2 cellular contexts compared by ENCODE assay signal in genomic region chr21:37659874-37660273, GRCh38.
TF ChIP-seq lines count a peak whose summit lies in the region.

No MANE protein-coding gene starts in this region.

TF ChIP-seq in H1, 55 proteins besides CTCF, POLR2A, EP300 and RAD21 (continued from another document):
- TF ChIP-seq KDM1A (IDR thresholded peaks at IDR 0.05; ENCODE audit: borderline replicate concordance, low read length), result no peak
- no peak for TF ChIP-seq RXRA (IDR thresholded peaks at IDR 0.05; ENCODE audit: insufficient read depth, low read depth, low read length)
- TF ChIP-seq CHD2 (IDR thresholded peaks at IDR 0.05; ENCODE audit: low read length), result no peak
- no peak for TF ChIP-seq HDAC2 (IDR thresholded peaks at IDR 0.05; ENCODE audit: borderline replicate concordance in 1 of 2, low read depth in 2 of 2, low read length in 2 of 2)
- no peak for TF ChIP-seq ZNF274 (IDR thresholded peaks at IDR 0.05; ENCODE audit: borderline replicate concordance, extremely low read depth, low read length)
- TF ChIP-seq RNF2 (IDR thresholded peaks at IDR 0.05; ENCODE audit: borderline replicate concordance, low read depth, low read length, missing control alignments, poor library complexity, severe bottlenecking), result no peak
- no peak for TF ChIP-seq BRCA1 (IDR thresholded peaks at IDR 0.05; ENCODE audit: low read depth, low read length)
- no peak for TF ChIP-seq BACH1 (IDR thresholded peaks at IDR 0.05; ENCODE audit: low read length)
- no peak for TF ChIP-seq CHD1 (IDR thresholded peaks at IDR 0.05; ENCODE audit: low read depth, low read length)
- no peak for TF ChIP-seq POU5F1 (IDR thresholded peaks at IDR 0.05; ENCODE audit: low read depth, low read length)
- TF ChIP-seq ATF3 (IDR thresholded peaks at IDR 0.05; ENCODE audit: insufficient read depth, low read depth, low read length), result no peak
- TF ChIP-seq E2F6 (IDR thresholded peaks at IDR 0.05), result no peak
- TF ChIP-seq CHD7 (IDR thresholded peaks at IDR 0.05; ENCODE audit: insufficient replicate concordance, low read length), result no peak
TF ChIP-seq in H1: peak in this region for 0.

TF ChIP-seq in SK-N-SH, 30 proteins besides CTCF, POLR2A, EP300 and RAD21 (continued from another document):
- TF ChIP-seq USF1 (IDR thresholded peaks at IDR 0.05; ENCODE audit: borderline replicate concordance, low read depth), result no peak
- no peak for TF ChIP-seq GATA2 (CRISPR knock-in tag; IDR thresholded peaks at IDR 0.05)
- no peak for TF ChIP-seq FOSL2 (IDR thresholded peaks at IDR 0.05; ENCODE audit: borderline replicate concordance, low read depth)
- no peak for TF ChIP-seq YY1 (IDR thresholded peaks at IDR 0.05; ENCODE audit: low read depth)
- no peak for TF ChIP-seq EZH2phosphoT487 (IDR thresholded peaks at IDR 0.05; ENCODE audit: borderline replicate concordance, low read depth)
- no peak for TF ChIP-seq JUND (IDR thresholded peaks at IDR 0.05)
- no peak for TF ChIP-seq NRF1 (IDR thresholded peaks at IDR 0.05; ENCODE audit: low read depth, low read length)
- no peak for TF ChIP-seq NFIC (IDR thresholded peaks at IDR 0.05; ENCODE audit: borderline replicate concordance)
- TF ChIP-seq MEF2A (IDR thresholded peaks at IDR 0.05; ENCODE audit: borderline replicate concordance, low read depth), result no peak
- no peak for TF ChIP-seq RFX5 (IDR thresholded peaks at IDR 0.05; ENCODE audit: low read length)
- TF ChIP-seq REST (IDR thresholded peaks at IDR 0.05; ENCODE audit: low read depth, low read length), result no peak
- TF ChIP-seq MXI1 (IDR thresholded peaks at IDR 0.05; ENCODE audit: low read depth, low read length), result no peak
- TF ChIP-seq USF2 (IDR thresholded peaks at IDR 0.05; ENCODE audit: borderline replicate concordance, low read depth, low read length), result no peak
- TF ChIP-seq ZBTB33 (IDR thresholded peaks at IDR 0.05; ENCODE audit: borderline replicate concordance, low read depth), result no peak
- TF ChIP-seq TEAD4 (IDR thresholded peaks at IDR 0.05; ENCODE audit: borderline replicate concordance, insufficient read depth), result no peak
